Comparison of ENCODE assay signal across 25 cellular contexts in genomic region chr2:222391866-222392265, GRCh38. TPM values are rescaled to one million over a fixed set of nuclear protein-coding genes. Genes with fewer than 3 reads are reported as not detected.
"Had no signal": no experiment of that assay in that cellular context is flagged by ENCODE, and none has a peak within 500 bp of the region (broad histone marks: within the 10 kb centered on the region; RNA-seq: fewer than 3 reads in every experiment).

No MANE protein-coding gene starts in this region.

- ATAC-seq: left colon; left ventricle myocardium superior; psoas muscle; right lobe of liver; stimulated activated effector memory CD8-positive, alpha-beta T cell treated with anti-CD3 and anti-CD28 coated beads, Interleukin-12 subunit alpha, Interleukin-12 subunit beta, amount 100 ng/mL, for 72 hours; stimulated activated naive CD8-positive, alpha-beta T cell treated with anti-CD3 and anti-CD28 coated beads, Interleukin-15, Interleukin-2, amounts not matched to agents 100 U/mL and 50 U/mL, for 24 hours had no signal

- H3K4me1 Mint-ChIP-seq: naive B cell; nephron; stimulated activated effector memory CD8-positive, alpha-beta T cell treated with anti-CD3 and anti-CD28 coated beads, Interleukin-12 subunit alpha, Interleukin-12 subunit beta, amount 100 ng/mL, for 72 hours had no signal

- H3K9me3 ChIP-seq: psoas muscle, right lobe of liver, tibial artery, upper lobe of left lung, uterus had no signal

- H3K4me3 ChIP-seq: lung, psoas muscle, right lobe of liver, tibial artery, upper lobe of left lung, uterus had no signal

- H3K36me3 ChIP-seq: right lobe of liver, tibial artery, upper lobe of left lung, uterus had no signal

- H3K9ac ChIP-seq: parathyroid adenoma had no signal

- H3K4me1 ChIP-seq: parathyroid adenoma, psoas muscle, right lobe of liver, tibial artery, upper lobe of left lung, uterus had no signal

- DNase-seq: dermis blood vessel endothelial cell; endodermal cell; erythroblast; foreskin melanocyte; head of caudate nucleus; hippocampal formation; left colon; left ventricle myocardium superior; mesenchymal stem cell; midbrain; naive B cell; psoas muscle; retina; right lobe of liver; stimulated activated CD4-positive, alpha-beta T cell treated with anti-CD3 and anti-CD28 coated beads, Interleukin-4, amount 100 ng/mL, for 1 hour; stimulated activated CD8-positive, alpha-beta memory T cell treated with anti-CD3 and anti-CD28 coated beads, Interleukin-4, amount 100 ng/mL, for 48 hours; stimulated activated naive CD8-positive, alpha-beta T cell treated with anti-CD3 and anti-CD28 coated beads, Interleukin-15, Interleukin-2, amounts not matched to agents 100 U/mL and 50 U/mL, for 24 hours; tibial artery; upper lobe of left lung; uterus had no signal

- H3K36me3 Mint-ChIP-seq: naive B cell; stimulated activated effector memory CD8-positive, alpha-beta T cell treated with anti-CD3 and anti-CD28 coated beads, Interleukin-12 subunit alpha, Interleukin-12 subunit beta, amount 100 ng/mL, for 72 hours had no signal

- H3K27ac ChIP-seq: parathyroid adenoma, psoas muscle, right lobe of liver, tibial artery, upper lobe of left lung, uterus had no signal

- H3K9me3 Mint-ChIP-seq: stimulated activated effector memory CD8-positive, alpha-beta T cell treated with anti-CD3 and anti-CD28 coated beads, Interleukin-12 subunit alpha, Interleukin-12 subunit beta, amount 100 ng/mL, for 72 hours had no signal

- H3K27ac Mint-ChIP-seq: endodermal cell; naive B cell; nephron; stimulated activated effector memory CD8-positive, alpha-beta T cell treated with anti-CD3 and anti-CD28 coated beads, Interleukin-12 subunit alpha, Interleukin-12 subunit beta, amount 100 ng/mL, for 72 hours had no signal

- H3K79me2 ChIP-seq: parathyroid adenoma had no signal

- H3K4me3 Mint-ChIP-seq: endodermal cell; naive B cell; nephron; stimulated activated effector memory CD8-positive, alpha-beta T cell treated with anti-CD3 and anti-CD28 coated beads, Interleukin-12 subunit alpha, Interleukin-12 subunit beta, amount 100 ng/mL, for 72 hours had no signal

- H2AFZ ChIP-seq: parathyroid adenoma had no signal

- H3K27me3 ChIP-seq: right lobe of liver, tibial artery, upper lobe of left lung, uterus had no signal

RNA-seq across cellular contexts. Expression of gene SGPP2, which starts 32.5 kb away (rescaled TPM):
- total RNA-seq: endodermal cell, endothelial cell of umbilical vein had no signal
- polyA plus RNA-seq: endothelial cell of umbilical vein had no signal
